ENCODE assay signal across 1 cellular context in genomic region chr17:46783031-46783593, GRCh38.
TF ChIP-seq lines count a peak whose summit lies in the region.

No MANE protein-coding gene starts in this region.

TF ChIP-seq in HepG2, 621 proteins besides CTCF, POLR2A, EP300 and RAD21 (continued from another document and continues in another):
- TF ChIP-seq LRRFIP1 (CRISPR knock-in tag; conservative IDR thresholded peaks at IDR 0.05), result no peak
- no peak for TF ChIP-seq ZNF784 (CRISPR knock-in tag; IDR thresholded peaks at IDR 0.05; ENCODE audit: borderline replicate concordance)
- no peak for TF ChIP-seq ZNF605 (CRISPR knock-in tag; IDR thresholded peaks at IDR 0.05)
- TF ChIP-seq ZSCAN12 (CRISPR knock-in tag; IDR thresholded peaks at IDR 0.05), result no peak
- no peak for TF ChIP-seq ZNF775 (CRISPR knock-in tag; IDR thresholded peaks at IDR 0.05; ENCODE audit: borderline replicate concordance)
- TF ChIP-seq ZNF362 (CRISPR knock-in tag; IDR thresholded peaks at IDR 0.05; ENCODE audit: borderline replicate concordance), result no peak
- TF ChIP-seq TRIM22 (IDR thresholded peaks at IDR 0.05), result no peak
- no peak for TF ChIP-seq ZNF121 (CRISPR knock-in tag; IDR thresholded peaks at IDR 0.05)
- TF ChIP-seq TEAD3 (CRISPR knock-in tag; optimal IDR thresholded peaks at IDR 0.05; ENCODE audit: borderline replicate concordance), result peak; percentile 60
- TF ChIP-seq NAIF1 (CRISPR knock-in tag; IDR thresholded peaks at IDR 0.05; ENCODE audit: borderline replicate concordance), result no peak
- no peak for TF ChIP-seq ZNF513 (CRISPR knock-in tag; conservative IDR thresholded peaks at IDR 0.05)
- TF ChIP-seq IRF9 (CRISPR knock-in tag; IDR thresholded peaks at IDR 0.05; ENCODE audit: borderline replicate concordance), result no peak
- TF ChIP-seq TCF12 (IDR thresholded peaks at IDR 0.05), result no peak
- TF ChIP-seq TCF12 (CRISPR knock-in tag; IDR thresholded peaks at IDR 0.05), result no peak
- no peak for TF ChIP-seq ZNF343 (CRISPR knock-in tag; IDR thresholded peaks at IDR 0.05)
- no peak for TF ChIP-seq CCDC6 (CRISPR knock-in tag; IDR thresholded peaks at IDR 0.05)
- TF ChIP-seq STAT5B (CRISPR knock-in tag; IDR thresholded peaks at IDR 0.05), result no peak
- TF ChIP-seq ATF6 (CRISPR knock-in tag; conservative IDR thresholded peaks at IDR 0.05), result no peak
- TF ChIP-seq ZFP1 (CRISPR knock-in tag; IDR thresholded peaks at IDR 0.05), result no peak
- no peak for TF ChIP-seq AHR (CRISPR knock-in tag; IDR thresholded peaks at IDR 0.05)
- TF ChIP-seq FOXA3 (CRISPR knock-in tag; IDR thresholded peaks at IDR 0.05), result peak; percentile 90
- no peak for TF ChIP-seq ZFP41 (CRISPR knock-in tag; IDR thresholded peaks at IDR 0.05; ENCODE audit: borderline replicate concordance)
- 0 out of 2 replicates have a peak, but pooled peaks have one; percentile 46 for TF ChIP-seq FOXP4 (CRISPR knock-in tag; IDR thresholded peaks at IDR 0.05)
- no peak for TF ChIP-seq ZSCAN25 (CRISPR knock-in tag; IDR thresholded peaks at IDR 0.05)
- no peak for TF ChIP-seq NFKBIZ (CRISPR knock-in tag; IDR thresholded peaks at IDR 0.05)
- no peak for TF ChIP-seq ZNF570 (CRISPR knock-in tag; IDR thresholded peaks at IDR 0.05; ENCODE audit: borderline replicate concordance)
- no peak for TF ChIP-seq CCAR2 (optimal IDR thresholded peaks at IDR 0.05; ENCODE audit: low read depth, low read length)
- TF ChIP-seq ESRRA (CRISPR knock-in tag; IDR thresholded peaks at IDR 0.05; ENCODE audit: low read depth), result no peak; the same call in 1 of the 2 replicates
- no peak for TF ChIP-seq SPEN (CRISPR knock-in tag; IDR thresholded peaks at IDR 0.05; ENCODE audit: low read depth)
- TF ChIP-seq ZNF282 (IDR thresholded peaks at IDR 0.05; ENCODE audit: partially characterized antibody), result no peak
- TF ChIP-seq ZNF232 (CRISPR knock-in tag; IDR thresholded peaks at IDR 0.05; ENCODE audit: borderline replicate concordance), result no peak
- TF ChIP-seq CBX1 (IDR thresholded peaks at IDR 0.05; ENCODE audit: low read depth), result no peak
- TF ChIP-seq ZNF768 (CRISPR knock-in tag; IDR thresholded peaks at IDR 0.05), result no peak
- no peak for TF ChIP-seq AKNA (CRISPR knock-in tag; IDR thresholded peaks at IDR 0.05; ENCODE audit: borderline replicate concordance)
- no peak for TF ChIP-seq ZNF34 (CRISPR knock-in tag; IDR thresholded peaks at IDR 0.05; ENCODE audit: borderline replicate concordance)
- TF ChIP-seq CBX2 (IDR thresholded peaks at IDR 0.05; ENCODE audit: low read depth, low read length), result no peak
- TF ChIP-seq CBX2 (CRISPR knock-in tag; IDR thresholded peaks at IDR 0.05; ENCODE audit: low read depth), result no peak
- TF ChIP-seq SMAD1 (CRISPR knock-in tag; IDR thresholded peaks at IDR 0.05; ENCODE audit: borderline replicate concordance, low read depth), result no peak
- no peak for TF ChIP-seq ZXDC (CRISPR knock-in tag; IDR thresholded peaks at IDR 0.05)
- no peak for TF ChIP-seq MTF1 (CRISPR knock-in tag; IDR thresholded peaks at IDR 0.05)
- TF ChIP-seq ZNF44 (CRISPR knock-in tag; IDR thresholded peaks at IDR 0.05), result no peak
- TF ChIP-seq ZMAT5 (CRISPR knock-in tag; IDR thresholded peaks at IDR 0.05; ENCODE audit: borderline replicate concordance, low read depth), result no peak
- TF ChIP-seq POLR2G (IDR thresholded peaks at IDR 0.05; ENCODE audit: low read depth, low read length), result no peak
- no peak for TF ChIP-seq REPIN1 (CRISPR knock-in tag; IDR thresholded peaks at IDR 0.05; ENCODE audit: borderline replicate concordance, low read depth)
